Comparison of ENCODE assay signal across 8 cellular contexts in genomic region chr9:75889977-75890540, GRCh38. TPM values are rescaled to one million over a fixed set of nuclear protein-coding genes. Genes with fewer than 3 reads are reported as not detected.
DNase-seq lines count a peak whose midpoint lies in the region; ATAC-seq lines count a peak whose summit lies in the region.

No MANE protein-coding gene starts in this region.

- no peaks in the 10 kb centered on the region for H3K4me1 ChIP-seq in rectal smooth muscle tissue (ENCODE audit: control insufficient read depth, insufficient read depth, low read length)

- DNase-seq in A172 (ENCODE audit: low spot score) (peak; percentile 33), NCI-H460 (ENCODE audit: extremely low read depth, low read depth) (peak; percentile 52), astrocyte of the hippocampus (ENCODE audit: low read depth, low spot score) (peak; percentile 77), hippocampal formation (lab: John Stamatoyannopoulos, UW) (peak; percentile 58 to 70)

- H3K27ac ChIP-seq in rectal smooth muscle tissue (ENCODE audit: low read depth, low read length): peak overlapping the region; percentile 75

- H3K27me3 ChIP-seq in rectal smooth muscle tissue (ENCODE audit: control insufficient read depth, insufficient read depth, low read length): no peaks in the 10 kb centered on the region

- H3K36me3 ChIP-seq in rectal smooth muscle tissue (ENCODE audit: control insufficient read depth, insufficient read depth, low read length): no peaks in the 10 kb centered on the region

- H3K9ac ChIP-seq in rectal smooth muscle tissue (ENCODE audit: low read length): peak overlapping the region; percentile 8

- peak overlapping the region; percentile 93 for H3K4me3 ChIP-seq in rectal smooth muscle tissue (ENCODE audit: low read length)

- ATAC-seq in GM18867 (IDR thresholded peaks at IDR 0.05; ENCODE audit: unreplicated experiment) (peak; percentile 21), HG03342 (IDR thresholded peaks at IDR 0.05; ENCODE audit: unreplicated experiment) (no peak), GM21526 (IDR thresholded peaks at IDR 0.05; ENCODE audit: low FRiP score, unreplicated experiment) (no peak)

RNA-seq across cellular contexts. Expression of gene PCSK5, which starts 0.4 kb away (rescaled TPM):
- total RNA-seq in A172 (2014; rRNA removed; shearing (Covaris generic)): 0.48 and 0.55 TPM in 2 replicates
- 11.1 and 13.3 TPM in 2 replicates for total RNA-seq in NCI-H460 (2014; rRNA removed; shearing (Covaris generic))
- polyA plus RNA-seq in NCI-H460 (2014; cell fraction: nucleus; rRNA removed): 13.3 and 17.0 TPM in 2 replicates
